Comparison of ENCODE assay signal across 1 cellular context in the genomic region with DNA sequence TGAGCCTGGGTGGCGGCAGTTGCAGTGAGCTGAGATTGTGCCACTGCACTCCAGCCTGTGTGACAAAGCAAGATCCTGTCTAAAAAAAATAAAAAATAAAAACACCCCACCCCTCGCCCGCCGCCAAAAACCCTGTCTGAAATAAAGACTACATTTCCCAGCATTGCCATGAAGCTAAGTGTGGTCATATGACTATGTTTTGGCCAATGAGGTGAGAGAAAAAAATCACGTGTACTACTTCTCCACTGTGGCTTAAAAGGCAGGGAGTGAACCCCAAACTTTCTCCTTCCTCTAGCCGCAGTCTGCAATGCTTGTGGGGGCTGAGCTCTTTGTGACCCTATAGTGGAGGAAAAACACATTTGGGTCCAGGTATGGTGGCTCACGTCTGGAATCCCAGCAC.
TF ChIP-seq lines count a peak whose summit lies in the region.

No MANE protein-coding gene starts in this region.

TF ChIP-seq in GM12878, 131 proteins besides CTCF, POLR2A, EP300 and RAD21 (continued from another document and continues in another):
- TF ChIP-seq, protein P1, sequence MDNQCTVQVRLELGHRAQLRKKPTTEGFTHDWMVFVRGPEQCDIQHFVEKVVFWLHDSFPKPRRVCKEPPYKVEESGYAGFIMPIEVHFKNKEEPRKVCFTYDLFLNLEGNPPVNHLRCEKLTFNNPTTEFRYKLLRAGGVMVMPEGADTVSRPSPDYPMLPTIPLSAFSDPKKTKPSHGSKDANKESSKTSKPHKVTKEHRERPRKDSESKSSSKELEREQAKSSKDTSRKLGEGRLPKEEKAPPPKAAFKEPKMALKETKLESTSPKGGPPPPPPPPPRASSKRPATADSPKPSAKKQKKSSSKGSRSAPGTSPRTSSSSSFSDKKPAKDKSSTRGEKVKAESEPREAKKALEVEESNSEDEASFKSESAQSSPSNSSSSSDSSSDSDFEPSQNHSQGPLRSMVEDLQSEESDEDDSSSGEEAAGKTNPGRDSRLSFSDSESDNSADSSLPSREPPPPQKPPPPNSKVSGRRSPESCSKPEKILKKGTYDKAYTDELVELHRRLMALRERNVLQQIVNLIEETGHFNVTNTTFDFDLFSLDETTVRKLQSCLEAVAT (IDR thresholded peaks at IDR 0.05), result no peak
- TF ChIP-seq EGR1 (IDR thresholded peaks at IDR 0.05; ENCODE audit: borderline replicate concordance in 1 of 2, low read depth in 2 of 2, low read length in 2 of 2) (no peak), BCL3 (IDR thresholded peaks at IDR 0.05; ENCODE audit: borderline replicate concordance, insufficient read depth, low read depth, low read length, poor library complexity, severe bottlenecking) (no peak), CHD2 (IDR thresholded peaks at IDR 0.05; ENCODE audit: borderline replicate concordance, low read depth, low read length) (no peak), CUX1 (IDR thresholded peaks at IDR 0.05; ENCODE audit: insufficient replicate concordance, low read depth, low read length) (no peak), ZNF207 (IDR thresholded peaks at IDR 0.05; ENCODE audit: borderline replicate concordance) (no peak), NR2C2 (IDR thresholded peaks at IDR 0.05; ENCODE audit: borderline replicate concordance, control insufficient read depth, insufficient read length, low read depth) (no peak), CREB1 (IDR thresholded peaks at IDR 0.05; ENCODE audit: low read depth) (no peak), MYB (IDR thresholded peaks at IDR 0.05; ENCODE audit: borderline replicate concordance, low read depth, low read length) (no peak), ZZZ3 (IDR thresholded peaks at IDR 0.05; ENCODE audit: control insufficient read depth, insufficient read length, low read depth) (no peak), SMAD1 (IDR thresholded peaks at IDR 0.05; ENCODE audit: low read depth, partially characterized antibody) (no peak), NRF1 (conservative IDR thresholded peaks at IDR 0.05; ENCODE audit: low read depth, low read length) (no peak), FOS (IDR thresholded peaks at IDR 0.05; ENCODE audit: borderline replicate concordance, extremely low read depth, insufficient read length) (peak; percentile 32), NFIC (IDR thresholded peaks at IDR 0.05; ENCODE audit: low read depth, low read length) (no peak), KDM1A (IDR thresholded peaks at IDR 0.05; ENCODE audit: borderline replicate concordance) (no peak), ETV6 (conservative IDR thresholded peaks at IDR 0.05 in 1 of 2, IDR thresholded peaks at IDR 0.05 in 1 of 2; ENCODE audit: borderline replicate concordance in 1 of 2, low read depth in 1 of 2) (no peak), NFXL1 (IDR thresholded peaks at IDR 0.05; ENCODE audit: borderline replicate concordance) (no peak), NBN (IDR thresholded peaks at IDR 0.05) (no peak), TAF1 (IDR thresholded peaks at IDR 0.05; ENCODE audit: borderline replicate concordance, low read depth, low read length) (no peak), IRF4 (IDR thresholded peaks at IDR 0.05; ENCODE audit: low read depth, low read length) (no peak), RELB (IDR thresholded peaks at IDR 0.05; ENCODE audit: low read depth) (no peak), SIX5 (IDR thresholded peaks at IDR 0.05; ENCODE audit: low read depth, low read length, severe bottlenecking) (peak; percentile 81), SPI1 (IDR thresholded peaks at IDR 0.05; ENCODE audit: borderline replicate concordance, insufficient read depth, low read depth, low read length) (no peak), DPF2 (IDR thresholded peaks at IDR 0.05) (no peak), HCFC1 (IDR thresholded peaks at IDR 0.05; ENCODE audit: low read length) (peak; percentile 68), ZNF622 (IDR thresholded peaks at IDR 0.05) (no peak), NFYA (IDR thresholded peaks at IDR 0.05; ENCODE audit: borderline replicate concordance, low read depth, low read length) (no peak), SMC3 (IDR thresholded peaks at IDR 0.05; ENCODE audit: borderline replicate concordance, low read length) (no peak), RB1 (IDR thresholded peaks at IDR 0.05; ENCODE audit: borderline replicate concordance) (no peak), USF1 (IDR thresholded peaks at IDR 0.05; ENCODE audit: borderline replicate concordance, extremely low read length, insufficient read depth, low read depth, low read length) (peak; percentile 73), TCF12 (IDR thresholded peaks at IDR 0.05; ENCODE audit: low read depth, low read length) (no peak), FOXK2 (IDR thresholded peaks at IDR 0.05) (no peak)
- TF ChIP-seq, protein P2, sequence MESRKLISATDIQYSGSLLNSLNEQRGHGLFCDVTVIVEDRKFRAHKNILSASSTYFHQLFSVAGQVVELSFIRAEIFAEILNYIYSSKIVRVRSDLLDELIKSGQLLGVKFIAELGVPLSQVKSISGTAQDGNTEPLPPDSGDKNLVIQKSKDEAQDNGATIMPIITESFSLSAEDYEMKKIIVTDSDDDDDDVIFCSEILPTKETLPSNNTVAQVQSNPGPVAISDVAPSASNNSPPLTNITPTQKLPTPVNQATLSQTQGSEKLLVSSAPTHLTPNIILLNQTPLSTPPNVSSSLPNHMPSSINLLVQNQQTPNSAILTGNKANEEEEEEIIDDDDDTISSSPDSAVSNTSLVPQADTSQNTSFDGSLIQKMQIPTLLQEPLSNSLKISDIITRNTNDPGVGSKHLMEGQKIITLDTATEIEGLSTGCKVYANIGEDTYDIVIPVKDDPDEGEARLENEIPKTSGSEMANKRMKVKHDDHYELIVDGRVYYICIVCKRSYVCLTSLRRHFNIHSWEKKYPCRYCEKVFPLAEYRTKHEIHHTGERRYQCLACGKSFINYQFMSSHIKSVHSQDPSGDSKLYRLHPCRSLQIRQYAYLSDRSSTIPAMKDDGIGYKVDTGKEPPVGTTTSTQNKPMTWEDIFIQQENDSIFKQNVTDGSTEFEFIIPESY (IDR thresholded peaks at IDR 0.05), result no peak
- TF ChIP-seq, protein P3, sequence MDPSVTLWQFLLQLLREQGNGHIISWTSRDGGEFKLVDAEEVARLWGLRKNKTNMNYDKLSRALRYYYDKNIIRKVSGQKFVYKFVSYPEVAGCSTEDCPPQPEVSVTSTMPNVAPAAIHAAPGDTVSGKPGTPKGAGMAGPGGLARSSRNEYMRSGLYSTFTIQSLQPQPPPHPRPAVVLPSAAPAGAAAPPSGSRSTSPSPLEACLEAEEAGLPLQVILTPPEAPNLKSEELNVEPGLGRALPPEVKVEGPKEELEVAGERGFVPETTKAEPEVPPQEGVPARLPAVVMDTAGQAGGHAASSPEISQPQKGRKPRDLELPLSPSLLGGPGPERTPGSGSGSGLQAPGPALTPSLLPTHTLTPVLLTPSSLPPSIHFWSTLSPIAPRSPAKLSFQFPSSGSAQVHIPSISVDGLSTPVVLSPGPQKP (IDR thresholded peaks at IDR 0.05; ENCODE audit: low read depth, low read length), result no peak
- TF ChIP-seq, protein P4, sequence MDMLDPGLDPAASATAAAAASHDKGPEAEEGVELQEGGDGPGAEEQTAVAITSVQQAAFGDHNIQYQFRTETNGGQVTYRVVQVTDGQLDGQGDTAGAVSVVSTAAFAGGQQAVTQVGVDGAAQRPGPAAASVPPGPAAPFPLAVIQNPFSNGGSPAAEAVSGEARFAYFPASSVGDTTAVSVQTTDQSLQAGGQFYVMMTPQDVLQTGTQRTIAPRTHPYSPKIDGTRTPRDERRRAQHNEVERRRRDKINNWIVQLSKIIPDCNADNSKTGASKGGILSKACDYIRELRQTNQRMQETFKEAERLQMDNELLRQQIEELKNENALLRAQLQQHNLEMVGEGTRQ (IDR thresholded peaks at IDR 0.05; ENCODE audit: borderline replicate concordance, low read depth, low read length), result peak; percentile 65
- TF ChIP-seq, protein P5, sequence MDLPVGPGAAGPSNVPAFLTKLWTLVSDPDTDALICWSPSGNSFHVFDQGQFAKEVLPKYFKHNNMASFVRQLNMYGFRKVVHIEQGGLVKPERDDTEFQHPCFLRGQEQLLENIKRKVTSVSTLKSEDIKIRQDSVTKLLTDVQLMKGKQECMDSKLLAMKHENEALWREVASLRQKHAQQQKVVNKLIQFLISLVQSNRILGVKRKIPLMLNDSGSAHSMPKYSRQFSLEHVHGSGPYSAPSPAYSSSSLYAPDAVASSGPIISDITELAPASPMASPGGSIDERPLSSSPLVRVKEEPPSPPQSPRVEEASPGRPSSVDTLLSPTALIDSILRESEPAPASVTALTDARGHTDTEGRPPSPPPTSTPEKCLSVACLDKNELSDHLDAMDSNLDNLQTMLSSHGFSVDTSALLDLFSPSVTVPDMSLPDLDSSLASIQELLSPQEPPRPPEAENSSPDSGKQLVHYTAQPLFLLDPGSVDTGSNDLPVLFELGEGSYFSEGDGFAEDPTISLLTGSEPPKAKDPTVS (IDR thresholded peaks at IDR 0.05; ENCODE audit: low read depth, low read length), result no peak
- TF ChIP-seq, protein P6, sequence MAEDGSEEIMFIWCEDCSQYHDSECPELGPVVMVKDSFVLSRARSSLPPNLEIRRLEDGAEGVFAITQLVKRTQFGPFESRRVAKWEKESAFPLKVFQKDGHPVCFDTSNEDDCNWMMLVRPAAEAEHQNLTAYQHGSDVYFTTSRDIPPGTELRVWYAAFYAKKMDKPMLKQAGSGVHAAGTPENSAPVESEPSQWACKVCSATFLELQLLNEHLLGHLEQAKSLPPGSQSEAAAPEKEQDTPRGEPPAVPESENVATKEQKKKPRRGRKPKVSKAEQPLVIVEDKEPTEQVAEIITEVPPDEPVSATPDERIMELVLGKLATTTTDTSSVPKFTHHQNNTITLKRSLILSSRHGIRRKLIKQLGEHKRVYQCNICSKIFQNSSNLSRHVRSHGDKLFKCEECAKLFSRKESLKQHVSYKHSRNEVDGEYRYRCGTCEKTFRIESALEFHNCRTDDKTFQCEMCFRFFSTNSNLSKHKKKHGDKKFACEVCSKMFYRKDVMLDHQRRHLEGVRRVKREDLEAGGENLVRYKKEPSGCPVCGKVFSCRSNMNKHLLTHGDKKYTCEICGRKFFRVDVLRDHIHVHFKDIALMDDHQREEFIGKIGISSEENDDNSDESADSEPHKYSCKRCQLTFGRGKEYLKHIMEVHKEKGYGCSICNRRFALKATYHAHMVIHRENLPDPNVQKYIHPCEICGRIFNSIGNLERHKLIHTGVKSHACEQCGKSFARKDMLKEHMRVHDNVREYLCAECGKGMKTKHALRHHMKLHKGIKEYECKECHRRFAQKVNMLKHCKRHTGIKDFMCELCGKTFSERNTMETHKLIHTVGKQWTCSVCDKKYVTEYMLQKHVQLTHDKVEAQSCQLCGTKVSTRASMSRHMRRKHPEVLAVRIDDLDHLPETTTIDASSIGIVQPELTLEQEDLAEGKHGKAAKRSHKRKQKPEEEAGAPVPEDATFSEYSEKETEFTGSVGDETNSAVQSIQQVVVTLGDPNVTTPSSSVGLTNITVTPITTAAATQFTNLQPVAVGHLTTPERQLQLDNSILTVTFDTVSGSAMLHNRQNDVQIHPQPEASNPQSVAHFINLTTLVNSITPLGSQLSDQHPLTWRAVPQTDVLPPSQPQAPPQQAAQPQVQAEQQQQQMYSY (CRISPR knock-in tag; IDR thresholded peaks at IDR 0.05), result no peak
